Comparison of ENCODE assay signal across 9 cellular contexts in the genomic region with DNA sequence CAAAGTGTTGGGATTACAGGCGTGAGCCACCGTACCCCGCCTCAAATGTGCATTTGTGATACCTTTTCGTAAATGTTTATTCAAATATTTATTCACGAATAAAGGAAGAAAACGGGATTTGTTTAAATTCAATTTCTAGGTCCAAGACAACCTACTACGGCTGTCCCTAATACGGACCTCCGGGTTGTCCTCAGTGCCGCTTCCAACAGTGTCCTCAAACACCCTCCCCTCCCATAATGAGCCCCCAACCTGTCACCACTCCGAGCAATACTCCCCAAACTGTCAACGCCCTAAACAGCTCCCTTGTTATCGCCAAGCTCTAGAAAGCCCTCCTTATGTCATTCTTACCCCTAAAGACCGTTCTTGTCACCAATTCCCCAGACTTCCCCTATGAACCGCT. TPM values are rescaled to one million over a fixed set of nuclear protein-coding genes. Genes with fewer than 3 reads are reported as not detected.
DNase-seq lines count a peak whose midpoint lies in the region; ATAC-seq and TF ChIP-seq lines count a peak whose summit lies in the region.
"Had no signal": no experiment of that assay in that cellular context is flagged by ENCODE, and none has a peak within 500 bp of the region (broad histone marks: within the 10 kb centered on the region; RNA-seq: fewer than 3 reads in every experiment).

No MANE protein-coding gene starts in this region.

- H3K36me3 ChIP-seq in RWPE2 (ENCODE audit: low read depth), result peaks cover 37% of the 10 kb centered on the region

- peak overlapping the region; percentile 20 for H3K27ac ChIP-seq in RWPE2 (ENCODE audit: poor library complexity, severe bottlenecking)

- ATAC-seq in GM21529 (IDR thresholded peaks at IDR 0.05; ENCODE audit: unreplicated experiment), result peak; percentile 5
- peak; percentile 1; the same call in 1 of the 3 replicates for ATAC-seq in RWPE2 (ENCODE audit: low read depth)

- H3K27me3 ChIP-seq in RWPE2 (ENCODE audit: insufficient read depth, poor library complexity, severe bottlenecking), result no peaks in the 10 kb centered on the region

- DNase-seq in AG09309 (ENCODE audit: low read depth), result no peak
- no peak for DNase-seq in RWPE2 (ENCODE audit: low spot score)
- no peak for DNase-seq in fibroblast of pulmonary artery (ENCODE audit: low read depth)
- DNase-seq in retinal pigment epithelial cell (ENCODE audit: low read depth), result no peak
- DNase-seq in retina, result no peak
- DNase-seq in NCI-H146 treated with DMSO at 0.1 percent for 48 hours (lab: John Stamatoyannopoulos, UW; ENCODE audit: unreplicated experiment), result no peak
- DNase-seq in occipital lobe (lab: John Stamatoyannopoulos, UW), result no peak

- no peaks in the 10 kb centered on the region for H3K4me1 ChIP-seq in RWPE2 (ENCODE audit: insufficient read depth, poor library complexity, severe bottlenecking)

- TF ChIP-seq CTCF in AG09309 (IDR thresholded peaks at IDR 0.05; ENCODE audit: control insufficient read depth, insufficient read depth, low read depth, low read length, missing control alignments) (no peak), RWPE2 (IDR thresholded peaks at IDR 0.05; ENCODE audit: poor library complexity, severe bottlenecking) (no peak), fibroblast of pulmonary artery (IDR thresholded peaks at IDR 0.05; ENCODE audit: low read length, missing control alignments) (no peak), retinal pigment epithelial cell (conservative IDR thresholded peaks at IDR 0.05; ENCODE audit: low read depth, low read length) (no peak)

- H3K9me3 ChIP-seq in RWPE2 (ENCODE audit: severe bottlenecking), result no peaks in the 10 kb centered on the region

- H3K4me3 ChIP-seq in AG09309 (ENCODE audit: control insufficient read depth, low read depth, low read length) (peak overlapping the region; percentile 86), RWPE2 (ENCODE audit: severe bottlenecking) (peak overlapping the region; percentile 71), fibroblast of pulmonary artery (replicated peaks; ENCODE audit: low read depth, low read length) (peak overlapping the region; percentile 92), retinal pigment epithelial cell (ENCODE audit: low read length) (peak overlapping the region; percentile 94)

RNA-seq across cellular contexts. Expression of a gene that starts 0.5 kb away (rescaled TPM):
- total RNA-seq in occipital lobe, result 80.3 TPM

RNA-seq across cellular contexts. Expression of a gene that starts 9.6 kb away (rescaled TPM):
- 17.0 TPM for total RNA-seq in occipital lobe

RNA-seq across cellular contexts. Expression of a gene that starts 29.7 kb away (rescaled TPM):
- total RNA-seq in occipital lobe, result 0.16 TPM
- total RNA-seq: pulmonary artery endothelial cell had no signal

RNA-seq across cellular contexts. Expression of a gene that starts 57.4 kb away (rescaled TPM):
- 55.2 TPM for total RNA-seq in occipital lobe
